ENCODE assay signal across 8 cellular contexts in the genomic region with DNA sequence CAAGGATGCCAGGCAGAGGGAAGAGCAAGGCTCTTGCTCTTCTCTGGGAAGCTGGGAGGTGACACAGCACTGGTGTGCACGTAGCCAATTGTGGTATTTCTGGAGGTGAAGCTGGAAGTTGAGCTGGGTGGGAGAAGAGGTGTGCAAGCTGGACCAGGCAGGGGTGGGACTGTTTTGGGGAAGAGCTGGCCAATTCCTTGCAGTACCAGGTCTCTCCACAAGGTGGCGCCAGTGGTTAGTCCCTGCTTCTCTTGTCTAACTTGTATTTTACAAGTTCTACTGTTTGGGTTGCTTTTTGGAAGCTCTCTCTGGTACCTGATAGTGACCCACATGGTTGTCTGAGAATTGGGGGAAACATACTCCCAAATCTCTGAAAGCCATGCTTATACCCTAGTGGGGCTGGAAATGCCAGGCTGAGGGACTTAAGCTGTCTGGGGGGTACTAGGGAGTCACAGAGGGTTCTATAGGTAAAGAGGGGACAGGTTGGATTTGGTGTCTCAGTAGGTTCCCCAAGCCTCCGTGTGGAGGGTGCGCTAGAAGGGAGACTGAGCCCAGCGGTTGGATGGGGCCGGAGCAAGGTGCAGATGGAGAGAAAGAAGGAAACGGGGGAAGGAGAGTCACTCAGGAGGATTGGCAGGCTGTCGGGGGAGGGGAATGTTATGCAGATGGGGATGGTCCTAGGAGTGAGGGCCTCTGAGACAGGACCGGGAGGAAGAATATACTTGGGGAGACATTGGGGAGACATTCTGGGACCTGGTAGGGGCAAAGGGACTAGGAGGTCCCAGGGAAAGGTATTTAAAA. TPM values are rescaled to one million over a fixed set of nuclear protein-coding genes. Genes with fewer than 3 reads are reported as not detected.
DNase-seq lines count a peak whose midpoint lies in the region; ATAC-seq and TF ChIP-seq lines count a peak whose summit lies in the region.

No MANE protein-coding gene starts in this region.

- no peak overlapping the region for H2BK120ac ChIP-seq in neuronal stem cell (ENCODE audit: low read depth, low read length)

- no CpG with 5 or more reads among the region's 9 CpGs for WGBS in neuronal stem cell (ENCODE audit: extremely low coverage in 2 of 2, insufficient read length in 2 of 2, insufficient replicate concordance in 1 of 2), 2 donors
- WGBS in upper lobe of left lung, 2 donors, result 61 to 69% methylated on average over 9 of the region's 9 CpGs

- H3K4me1 ChIP-seq in neuronal stem cell (ENCODE audit: control insufficient read depth in 2 of 2, insufficient read depth in 1 of 2, low read depth in 1 of 2, low read length in 2 of 2) (peaks cover 18 to 22% of the 10 kb centered on the region in 2 donors), upper lobe of left lung (peaks cover 31 to 58% (median 46%) of the 10 kb centered on the region in 4 donors)

- H3K79me1 ChIP-seq in neuronal stem cell (ENCODE audit: low read depth, low read length), result peaks cover 2% of the 10 kb centered on the region

- no peak overlapping the region for H2BK15ac ChIP-seq in neuronal stem cell (ENCODE audit: low read length)

- peak; percentile 88 to 96 (median 91) for TF ChIP-seq CTCF in upper lobe of left lung (IDR thresholded peaks at IDR 0.05)

- no peak for TF ChIP-seq EP300 in upper lobe of left lung (IDR thresholded peaks at IDR 0.05)

- H3K4ac ChIP-seq in neuronal stem cell (ENCODE audit: low read length), result no peak overlapping the region

- no peaks in the 10 kb centered on the region for H3K36me3 ChIP-seq in neuronal stem cell (replicated peaks in 1 of 2; ENCODE audit: control insufficient read depth in 2 of 2, insufficient read depth in 2 of 2, low read length in 2 of 2)
- no peaks in the 10 kb centered on the region for H3K36me3 ChIP-seq in upper lobe of left lung

- no peak overlapping the region for H4K91ac ChIP-seq in neuronal stem cell (ENCODE audit: low read depth, low read length, poor library complexity)

- no peak overlapping the region for H2AK5ac ChIP-seq in neuronal stem cell (ENCODE audit: low read depth, low read length)

- no peak overlapping the region for H2BK12ac ChIP-seq in neuronal stem cell (ENCODE audit: low read length)

- H3K4me3 ChIP-seq in neuronal stem cell (ENCODE audit: low read length in 2 of 2) (no peak overlapping the region), upper lobe of left lung (no peak overlapping the region)

- peak overlapping the region; percentile 15 for H3K14ac ChIP-seq in neuronal stem cell (ENCODE audit: low read length)

- H3K27me3 ChIP-seq in neuronal stem cell (ENCODE audit: control insufficient read depth in 3 of 3, insufficient read depth in 3 of 3, low read depth in 1 of 3, low read length in 3 of 3) (peaks cover 0 to 8% (median 0%) of the 10 kb centered on the region in 3 experiments), upper lobe of left lung (no peaks in the 10 kb centered on the region)

- H3K27ac ChIP-seq in neuronal stem cell (replicated peaks; ENCODE audit: low read length), result no peak overlapping the region
- H3K27ac ChIP-seq in upper lobe of left lung, result no peak overlapping the region

- peak overlapping the region; percentile 3 for H3K23ac ChIP-seq in neuronal stem cell (ENCODE audit: low read depth, low read length, poor library complexity)

- H2BK5ac ChIP-seq in neuronal stem cell (ENCODE audit: low read length), result no peak overlapping the region

- no peak for TF ChIP-seq POLR2A in upper lobe of left lung (IDR thresholded peaks at IDR 0.05)

- H2AFZ ChIP-seq in neuronal stem cell (ENCODE audit: low read length), result no peak overlapping the region

- DNase-seq in SKM-1 treated with dmso at 0.1 percent for 144 hours (lab: John Stamatoyannopoulos, UW; ENCODE audit: unreplicated experiment) (peak; percentile 4), SKM-1 (lab: John Stamatoyannopoulos, UW; ENCODE audit: unreplicated experiment) (no peak), NCI-H345 (lab: John Stamatoyannopoulos, UW) (peak; percentile 57), activated T-cell treated with anti-CD3 and anti-CD28 coated beads for 1 hour (ENCODE audit: low read depth) (peak; percentile 52), neuronal stem cell (ENCODE audit: low spot score) (peak; percentile 68), upper lobe of left lung (peak in 1 of 2 donors; percentile 60)

- H3K4me2 ChIP-seq in neuronal stem cell (ENCODE audit: insufficient read depth, low read length, poor library complexity, severe bottlenecking), result no peak overlapping the region

- H3K18ac ChIP-seq in neuronal stem cell (ENCODE audit: low read length), result peak overlapping the region; percentile 31

- no peak overlapping the region for H3K9ac ChIP-seq in neuronal stem cell (ENCODE audit: low read depth, low read length, poor library complexity)

- H4K8ac ChIP-seq in neuronal stem cell (ENCODE audit: low read depth, low read length), result no peak overlapping the region

- ATAC-seq in esophagus mucosa (peak; percentile 43), upper lobe of left lung (ENCODE audit: low FRiP score in 2 of 2) (no peak), GM18870 (IDR thresholded peaks at IDR 0.05; ENCODE audit: unreplicated experiment) (no peak)

- no peaks in the 10 kb centered on the region for H3K9me3 ChIP-seq in neuronal stem cell (replicated peaks in 1 of 2; ENCODE audit: control insufficient read depth in 2 of 2, insufficient read depth in 1 of 2, low read depth in 1 of 2, low read length in 2 of 2)
- H3K9me3 ChIP-seq in upper lobe of left lung, result no peaks in the 10 kb centered on the region

RNA-seq across cellular contexts. Expression of a gene that starts 3.0 kb away (rescaled TPM):
- total RNA-seq in esophagus mucosa, result not detected
- 0.36 TPM for polyA plus RNA-seq in neuronal stem cell (2013, experiment 1 of 2)
- polyA plus RNA-seq in neuronal stem cell (2013, experiment 2 of 2), result 0.28 TPM
- 10 to 100 TPM; 15.9 to 54.5 (median 41.1) TPM for total RNA-seq in upper lobe of left lung

RNA-seq across cellular contexts. Expression of a gene that starts 14.2 kb away (rescaled TPM):
- total RNA-seq in esophagus mucosa, result 0.88 TPM
- polyA plus RNA-seq in neuronal stem cell (2013, experiment 1 of 2), result 2.8 TPM
- 2.8 TPM for polyA plus RNA-seq in neuronal stem cell (2013, experiment 2 of 2)
- total RNA-seq in upper lobe of left lung, result 10 to 100 TPM in 1 of 6 donors, 1 to 10 TPM in 5; 2.9 to 13.1 (median 6.9) TPM

RNA-seq across cellular contexts. Expression of a gene that starts 44.4 kb away (rescaled TPM):
- total RNA-seq in esophagus mucosa (11.8 TPM), upper lobe of left lung (100 to 1,000 TPM in 4 of 6 donors, 10 to 100 TPM in 2; 85.1 to 206 (median 119) TPM)
- 74.8 TPM for polyA plus RNA-seq in neuronal stem cell (2013, experiment 1 of 2)
- 73.3 TPM for polyA plus RNA-seq in neuronal stem cell (2013, experiment 2 of 2)

Comparison
In these comparisons a context has a peak if more than half of its experiments do, and no peak if none do; other contexts are left out.
1. RNA of a gene that starts 3.0 kb away (total RNA-seq): 15.9 to 54.5 TPM in upper lobe of left lung; not detected in esophagus mucosa (single experiment); every median in the first group is over 10 times any median in the second.